In genomic region chr2:236857781-236858180, GRCh38 we compare ENCODE assay signal across 9 cellular contexts.
"Had no signal": no experiment of that assay in that cellular context is flagged by ENCODE, and none has a peak within 500 bp of the region (broad histone marks: within the 10 kb centered on the region; RNA-seq: fewer than 3 reads in every experiment).

No MANE protein-coding gene starts in this region.

- H3K27ac ChIP-seq: dorsolateral prefrontal cortex, ovary, uterus had no signal

- H3K4me1 Mint-ChIP-seq: activated naive CD8-positive, alpha-beta T cell treated with anti-CD3 and anti-CD28 coated beads, Interleukin-2, amount 10 ng/mL, durations not matched to agents 7 days and 5 days; stimulated activated effector memory CD8-positive, alpha-beta T cell treated with anti-CD3 and anti-CD28 coated beads, Interleukin-12 subunit alpha, Interleukin-12 subunit beta, amount 100 ng/mL, for 72 hours had no signal

- DNase-seq: activated CD4-positive, alpha-beta memory T cell treated with anti-CD3 and anti-CD28 coated beads for 36 hours; activated naive CD4-positive, alpha-beta T cell; activated naive CD8-positive, alpha-beta T cell treated with anti-CD3 and anti-CD28 coated beads, Interleukin-2, amount 10 ng/mL, durations not matched to agents 7 days and 5 days; dorsolateral prefrontal cortex; ovary; uterus had no signal

- H3K4me1 ChIP-seq: uterus had no signal

- ATAC-seq: stimulated activated effector memory CD8-positive, alpha-beta T cell treated with anti-CD3 and anti-CD28 coated beads, Interleukin-12 subunit alpha, Interleukin-12 subunit beta, amount 100 ng/mL, for 72 hours had no signal

- H3K4me3 ChIP-seq: dorsolateral prefrontal cortex, ovary, uterus had no signal

- H3K9me3 ChIP-seq: ovary, uterus had no signal

- H3K36me3 Mint-ChIP-seq: activated CD4-positive, alpha-beta memory T cell treated with anti-CD3 and anti-CD28 coated beads for 36 hours; activated naive CD8-positive, alpha-beta T cell treated with anti-CD3 and anti-CD28 coated beads, Interleukin-2, amount 10 ng/mL, durations not matched to agents 7 days and 5 days; stimulated activated effector memory CD8-positive, alpha-beta T cell treated with anti-CD3 and anti-CD28 coated beads, Interleukin-12 subunit alpha, Interleukin-12 subunit beta, amount 100 ng/mL, for 72 hours had no signal

- H3K9me3 Mint-ChIP-seq: activated CD4-positive, alpha-beta memory T cell treated with anti-CD3 and anti-CD28 coated beads for 36 hours; activated naive CD8-positive, alpha-beta T cell treated with anti-CD3 and anti-CD28 coated beads, Interleukin-2, amount 10 ng/mL, durations not matched to agents 7 days and 5 days; stimulated activated effector memory CD8-positive, alpha-beta T cell treated with anti-CD3 and anti-CD28 coated beads, Interleukin-12 subunit alpha, Interleukin-12 subunit beta, amount 100 ng/mL, for 72 hours; T-helper 2 cell treated with Interferon-gamma antibody and Interleukin-4, amounts not matched to agents 5 μg/mL and 100 μg/mL, for 36 hours had no signal

- H3K27me3 ChIP-seq: dorsolateral prefrontal cortex, ovary, uterus had no signal

- H3K36me3 ChIP-seq: ovary, uterus had no signal

- H3K4me3 Mint-ChIP-seq: activated CD4-positive, alpha-beta memory T cell treated with anti-CD3 and anti-CD28 coated beads for 36 hours; activated naive CD8-positive, alpha-beta T cell treated with anti-CD3 and anti-CD28 coated beads, Interleukin-2, amount 10 ng/mL, durations not matched to agents 7 days and 5 days; mesothelial cell of epicardium; stimulated activated effector memory CD8-positive, alpha-beta T cell treated with anti-CD3 and anti-CD28 coated beads, Interleukin-12 subunit alpha, Interleukin-12 subunit beta, amount 100 ng/mL, for 72 hours; T-helper 2 cell treated with Interferon-gamma antibody and Interleukin-4, amounts not matched to agents 5 μg/mL and 100 μg/mL, for 36 hours had no signal

- H3K27me3 Mint-ChIP-seq: activated CD4-positive, alpha-beta memory T cell treated with anti-CD3 and anti-CD28 coated beads for 36 hours had no signal

- H3K27ac Mint-ChIP-seq: activated CD4-positive, alpha-beta memory T cell treated with anti-CD3 and anti-CD28 coated beads for 36 hours; activated naive CD8-positive, alpha-beta T cell treated with anti-CD3 and anti-CD28 coated beads, Interleukin-2, amount 10 ng/mL, durations not matched to agents 7 days and 5 days; stimulated activated effector memory CD8-positive, alpha-beta T cell treated with anti-CD3 and anti-CD28 coated beads, Interleukin-12 subunit alpha, Interleukin-12 subunit beta, amount 100 ng/mL, for 72 hours; T-helper 2 cell treated with Interferon-gamma antibody and Interleukin-4, amounts not matched to agents 5 μg/mL and 100 μg/mL, for 36 hours had no signal
